ENCODE assay signal across 22 cellular contexts in genomic region chr13:111398715-111399299, GRCh38.
A peak's percentile ranks its signal among the peaks of the same experiment; 100 is the strongest.
DNase-seq lines count a peak whose midpoint lies in the region; ATAC-seq and TF ChIP-seq lines count a peak whose summit lies in the region.
"Had no signal": no experiment of that assay in that cellular context is flagged by ENCODE, and none has a peak within 500 bp of the region (broad histone marks: within the 10 kb centered on the region; RNA-seq: fewer than 3 reads in every experiment).

No MANE protein-coding gene starts in this region.

- no peak overlapping the region for H3K4me3 ChIP-seq in endodermal cell (ENCODE audit: low read length)
- H3K4me3 ChIP-seq: esophagus muscularis mucosa, SK-N-MC had no signal

- no peak overlapping the region for H3K9ac ChIP-seq in endodermal cell (ENCODE audit: extremely low read depth, low read length, poor library complexity, severe bottlenecking)

- H3K9me3 ChIP-seq in endodermal cell (ENCODE audit: control insufficient read depth, low read length): no peaks in the 10 kb centered on the region
- H3K9me3 ChIP-seq: esophagus muscularis mucosa had no signal

- peak; percentile 5 for DNase-seq in activated naive CD4-positive, alpha-beta T cell treated with anti-CD3 and anti-CD28 coated beads, Interleukin-2, amount 10 ng/mL, durations not matched to agents 7 days and 5 days
- no peak for DNase-seq in activated naive CD4-positive, alpha-beta T cell treated with Interleukin-2 at 50 U/mL for 16 hours
- DNase-seq in MV-4-11 (lab: John Stamatoyannopoulos, UW) (peak; percentile 11), endodermal cell (peak; percentile 7), ureter (ENCODE audit: low spot score) (peak; percentile 1)
- no peak for DNase-seq in effector CD4-positive, alpha-beta T cell
- DNase-seq: activated CD4-positive, CD25-positive, alpha-beta regulatory T cell; activated CD8-positive, alpha-beta T cell treated with anti-CD3 and anti-CD28 coated beads, Interleukin-2, amount 10 ng/mL, durations not matched to agents 7 days and 5 days; cerebellar nuclear complex; effector CD8-positive, alpha-beta T cell; EL; IMR-90; mammary epithelial cell; MM.1S; NCI-H187; NCI-H2227 treated with DMSO at 0.1 percent for 48 hours had no signal

- no peak overlapping the region for H3K27ac Mint-ChIP-seq in activated naive CD4-positive, alpha-beta T cell treated with anti-CD3 and anti-CD28 coated beads, Interleukin-2, amount 10 ng/mL, durations not matched to agents 7 days and 5 days
- H3K27ac Mint-ChIP-seq in endodermal cell: no peak overlapping the region
- H3K27ac Mint-ChIP-seq: activated CD8-positive, alpha-beta T cell treated with anti-CD3 and anti-CD28 coated beads, Interleukin-2, amount 10 ng/mL, durations not matched to agents 7 days and 5 days; activated naive CD4-positive, alpha-beta T cell treated with anti-CD3 and anti-CD28 coated beads, Interleukin-2, amount 50 U/mL, for 72 hours had no signal

- H3K9me3 Mint-ChIP-seq in activated naive CD4-positive, alpha-beta T cell treated with anti-CD3 and anti-CD28 coated beads, Interleukin-2, amount 10 ng/mL, durations not matched to agents 7 days and 5 days: peaks cover 2% of the 10 kb centered on the region
- H3K9me3 Mint-ChIP-seq in endodermal cell: peaks cover 8% of the 10 kb centered on the region

- no peaks in the 10 kb centered on the region for H3K27me3 ChIP-seq in endodermal cell (ENCODE audit: control insufficient read depth, insufficient read depth, low read length, poor library complexity, severe bottlenecking)

- no peaks in the 10 kb centered on the region for H3K4me1 Mint-ChIP-seq in activated naive CD4-positive, alpha-beta T cell treated with anti-CD3 and anti-CD28 coated beads, Interleukin-2, amount 10 ng/mL, durations not matched to agents 7 days and 5 days
- no peaks in the 10 kb centered on the region for H3K4me1 Mint-ChIP-seq in endodermal cell

- H3K4me3 Mint-ChIP-seq in activated naive CD4-positive, alpha-beta T cell treated with anti-CD3 and anti-CD28 coated beads, Interleukin-2, amount 10 ng/mL, durations not matched to agents 7 days and 5 days: no peak overlapping the region
- H3K4me3 Mint-ChIP-seq in endodermal cell: no peak overlapping the region
- H3K4me3 Mint-ChIP-seq: activated CD8-positive, alpha-beta T cell treated with anti-CD3 and anti-CD28 coated beads, Interleukin-2, amount 10 ng/mL, durations not matched to agents 7 days and 5 days had no signal

- H3K36me3 ChIP-seq in endodermal cell (ENCODE audit: control insufficient read depth, insufficient read depth, low read length): no peaks in the 10 kb centered on the region
- H3K36me3 ChIP-seq: esophagus muscularis mucosa had no signal

- H3K36me3 Mint-ChIP-seq in activated naive CD4-positive, alpha-beta T cell treated with anti-CD3 and anti-CD28 coated beads, Interleukin-2, amount 10 ng/mL, durations not matched to agents 7 days and 5 days: no peaks in the 10 kb centered on the region
- no peaks in the 10 kb centered on the region for H3K36me3 Mint-ChIP-seq in endodermal cell (ENCODE audit: low read depth)
- H3K36me3 Mint-ChIP-seq: activated naive CD4-positive, alpha-beta T cell treated with anti-CD3 and anti-CD28 coated beads, Interleukin-2, amount 50 U/mL, for 72 hours had no signal

- CTCF ChIA-PET in activated naive CD4-positive, alpha-beta T cell treated with anti-CD3 and anti-CD28 coated beads, Interleukin-2, amount 10 ng/mL, durations not matched to agents 7 days and 5 days (lab: Charles Lee): no interaction called here

- no peak for TF ChIP-seq CTCF in endodermal cell (conservative IDR thresholded peaks at IDR 0.05)

- no peaks in the 10 kb centered on the region for H3K27me3 Mint-ChIP-seq in activated naive CD4-positive, alpha-beta T cell treated with anti-CD3 and anti-CD28 coated beads, Interleukin-2, amount 10 ng/mL, durations not matched to agents 7 days and 5 days
- H3K27me3 Mint-ChIP-seq in endodermal cell (ENCODE audit: insufficient read depth): peaks cover 4% of the 10 kb centered on the region

- no peaks in the 10 kb centered on the region for H3K4me1 ChIP-seq in endodermal cell (ENCODE audit: control insufficient read depth, insufficient read depth, low read length)
- H3K4me1 ChIP-seq: esophagus muscularis mucosa had no signal

- ATAC-seq in HG03571 (IDR thresholded peaks at IDR 0.05; ENCODE audit: unreplicated experiment): no peak
- no peak for ATAC-seq in GM18505 (IDR thresholded peaks at IDR 0.05; ENCODE audit: unreplicated experiment)
- ATAC-seq: activated CD8-positive, alpha-beta T cell treated with anti-CD3 and anti-CD28 coated beads, Interleukin-2, amount 10 ng/mL, durations not matched to agents 7 days and 5 days; activated naive CD4-positive, alpha-beta T cell treated with anti-CD3 and anti-CD28 coated beads, Interleukin-2, amount 50 U/mL, for 72 hours had no signal

- TF ChIP-seq POLR2A in GM18505 (IDR thresholded peaks at IDR 0.05; ENCODE audit: borderline replicate concordance, extremely low read depth, insufficient read depth, insufficient read length): no peak

- H3K27ac ChIP-seq in endodermal cell (ENCODE audit: low read depth, low read length): no peak overlapping the region
- H3K27ac ChIP-seq: esophagus muscularis mucosa, HL-60, SK-N-MC had no signal

- WGBS in endodermal cell (ENCODE audit: insufficient coverage in 1 of 2, insufficient read length in 1 of 2), 2 experiments: 90 to 92% methylated on average over 15 to 18 of the region's 18 CpGs

Comparison
In these comparisons a context has a peak if more than half of its experiments do, and no peak if none do; other contexts are left out.
1. DNase-seq: peak in activated naive CD4-positive, alpha-beta T cell treated with anti-CD3 and anti-CD28 coated beads, Interleukin-2, amount 10 ng/mL, durations not matched to agents 7 days and 5 days (single experiment), MV-4-11 (single experiment), endodermal cell (single experiment) and ureter (single experiment); none in activated naive CD4-positive, alpha-beta T cell treated with Interleukin-2 at 50 U/mL for 16 hours (single experiment) and effector CD4-positive, alpha-beta T cell (single experiment).